Comparison of ENCODE assay signal across 8 cellular contexts in the genomic region with DNA sequence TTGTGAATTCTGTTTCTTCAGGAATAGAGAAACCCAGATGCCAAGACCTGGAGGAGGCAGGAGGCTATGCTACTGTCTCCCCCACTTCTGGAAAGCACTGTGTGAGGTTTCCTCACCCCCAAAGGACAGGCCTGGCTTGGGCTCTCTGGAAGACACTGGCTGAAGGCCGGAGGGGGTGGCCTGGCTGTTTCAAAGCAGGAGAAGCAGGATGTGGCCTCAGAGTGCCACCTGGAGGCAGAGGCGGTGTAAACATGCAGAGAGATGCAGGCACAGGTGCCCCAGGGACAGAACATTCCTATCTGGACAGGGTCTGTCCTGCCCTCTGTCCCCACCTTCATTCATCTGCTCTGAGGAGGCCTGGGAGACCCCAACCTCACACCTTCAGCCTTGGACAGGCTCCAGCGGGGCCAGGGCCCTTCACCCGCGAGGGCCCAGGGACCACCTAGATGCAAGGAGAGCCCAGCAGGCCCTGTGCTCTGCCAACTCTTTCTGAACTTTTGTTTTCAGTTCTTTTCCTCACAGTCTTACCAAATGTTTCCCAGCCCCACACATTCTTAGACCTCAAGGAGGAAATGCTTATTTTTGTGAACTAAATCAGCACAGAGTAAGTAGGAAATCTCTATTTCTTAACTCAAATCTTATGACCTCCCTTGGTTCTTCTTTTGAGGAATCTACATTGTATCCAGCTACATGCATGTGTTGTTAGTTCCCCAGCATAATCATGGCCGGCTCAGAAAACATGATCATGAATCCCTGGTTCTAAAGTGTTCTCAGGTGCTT.
DNase-seq lines count a peak whose midpoint lies in the region; ATAC-seq, FAIRE-seq and TF ChIP-seq lines count a peak whose summit lies in the region.

No MANE protein-coding gene starts in this region.

- no peak for TF ChIP-seq POLR2A in GM12878 (IDR thresholded peaks at IDR 0.05; ENCODE audit: low read depth, low read length)

- H2AFZ ChIP-seq in SK-N-SH (ENCODE audit: low read depth) = no peak overlapping the region
- no peak overlapping the region for H2AFZ ChIP-seq in GM12878 (ENCODE audit: control insufficient read depth, low read depth, low read length)
- H2AFZ ChIP-seq in smooth muscle cell (ENCODE audit: low read depth) = no peak overlapping the region

- CTCF ChIA-PET in SK-N-SH (lab: Yijun Ruan, JAX) = interaction anchor here (0.6 to 9.6 kb wide), 10 partner anchors 17 to 683 kb away, joined by 3 to 102 read pairs (median 5); no protein-coding TSS in a partner anchor
- CTCF ChIA-PET in GM12878 (lab: Yijun Ruan, JAX) = interaction anchor here (1.1 to 2.5 kb wide), 3 partner anchors 423 to 685 kb away, joined by 3 to 19 read pairs (median 5); no protein-coding TSS in a partner anchor

- H4K20me1 ChIP-seq in SK-N-SH (ENCODE audit: insufficient read depth) = no peaks in the 10 kb centered on the region
- peaks cover 4% of the 10 kb centered on the region; the same call in 1 of the 2 replicates for H4K20me1 ChIP-seq in GM12878 (ENCODE audit: control insufficient read depth, insufficient read depth)
- H4K20me1 ChIP-seq in smooth muscle cell (ENCODE audit: low read depth) = no peaks in the 10 kb centered on the region

- H3K79me2 ChIP-seq in SK-N-SH (ENCODE audit: insufficient read depth) = no peaks in the 10 kb centered on the region
- no peaks in the 10 kb centered on the region for H3K79me2 ChIP-seq in GM12878 (ENCODE audit: control insufficient read depth, insufficient read depth, low read length)
- no peaks in the 10 kb centered on the region for H3K79me2 ChIP-seq in smooth muscle cell (ENCODE audit: low read depth)

- no peaks in the 10 kb centered on the region for H3K9me3 ChIP-seq in SK-N-SH
- H3K9me3 ChIP-seq in GM12878 (replicated peaks; ENCODE audit: control insufficient read depth, insufficient read depth, low read length) = peaks cover 1% of the 10 kb centered on the region; the same call in 1 of the 3 replicates
- no peaks in the 10 kb centered on the region for H3K9me3 ChIP-seq in smooth muscle cell (replicated peaks; ENCODE audit: low read depth)

- ATAC-seq in GM12878 (peak; percentile 82), HG03175 (IDR thresholded peaks at IDR 0.05; ENCODE audit: unreplicated experiment) (no peak)

- H3K4me2 ChIP-seq in SK-N-SH (no peak overlapping the region), GM12878 (ENCODE audit: control insufficient read depth, insufficient read depth) (no peak overlapping the region; the same call in 1 of the 2 replicates), smooth muscle cell (no peak overlapping the region)

- H3K36me3 ChIP-seq in SK-N-SH (replicated peaks in 1 of 2; ENCODE audit: control insufficient read depth in 1 of 2, insufficient read depth in 2 of 2, low read length in 1 of 2) (no peaks in the 10 kb centered on the region), GM12878 (ENCODE audit: control insufficient read depth in 2 of 2, insufficient read depth in 2 of 2, low read length in 1 of 2) (no peaks in the 10 kb centered on the region), smooth muscle cell (ENCODE audit: low read depth) (no peaks in the 10 kb centered on the region)

- H3K4me1 ChIP-seq in SK-N-SH (ENCODE audit: control insufficient read depth in 1 of 2, insufficient read depth in 2 of 2, low read depth in 1 of 2, low read length in 1 of 2) (peaks cover 0 to 12% of the 10 kb centered on the region in 2 experiments; a peak in 1 of 4 replicates), GM12878 (ENCODE audit: control insufficient read depth, insufficient read depth, low read length) (peaks cover 19% of the 10 kb centered on the region), smooth muscle cell (ENCODE audit: low read depth) (no peaks in the 10 kb centered on the region)

- FAIRE-seq in HTR-8/SVneo (lab: Jason Lieb, UNC) = peak; percentile 88
- FAIRE-seq in GM12878 (lab: Jason Lieb, UNC) = peak; percentile 65

- POLR2A ChIA-PET in SK-N-SH (lab: Yijun Ruan, JAX) = no interaction called here
- POLR2A ChIA-PET in GM12878 (lab: Charles Lee) = no interaction called here

- H3K27me3 ChIP-seq in SK-N-SH (ENCODE audit: insufficient read depth) = no peaks in the 10 kb centered on the region
- H3K27me3 ChIP-seq in GM12878 (replicated peaks in 1 of 2; ENCODE audit: control insufficient read depth in 2 of 2, insufficient read depth in 2 of 2, low read length in 1 of 2) = 0 out of 4 replicates have a peak, but pooled peaks cover 2 to 5% of the 10 kb centered on the region in 2 experiments
- peaks cover 25% of the 10 kb centered on the region for H3K27me3 ChIP-seq in smooth muscle cell (ENCODE audit: low read depth)

- TF ChIP-seq RAD21 in SK-N-SH (IDR thresholded peaks at IDR 0.05; ENCODE audit: low read length) (peak; percentile 97), GM12878 (IDR thresholded peaks at IDR 0.05; ENCODE audit: insufficient read depth, low read depth, low read length) (peak; percentile 91)

- SMC1A ChIA-PET in GM12878 (lab: Charles Lee; ENCODE audit: uncharacterized antibody, unreplicated experiment) = no interaction called here

- peak; percentile 77 for DNase-seq in activated effector memory CD4-positive, alpha-beta T cell treated with anti-CD3 and anti-CD28 coated beads, Interleukin-2, amount 50 U/mL, for 16 hours
- DNase-seq in activated effector memory CD4-positive, alpha-beta T cell treated with Interleukin-2 at 50 U/mL for 16 hours = no peak
- DNase-seq in HTR-8/SVneo (ENCODE audit: insufficient read length, low spot score) = peak; percentile 78
- DNase-seq in SK-N-SH = peak; percentile 83
- no peak for DNase-seq in GM12878 (ENCODE audit: low read depth, low spot score)
- DNase-seq in hypothalamus (lab: John Stamatoyannopoulos, UW) = peak in 32 of 51 donors; percentile 2 to 58 (median 30)
- peak; percentile 13 for DNase-seq in smooth muscle cell (lab: John Stamatoyannopoulos, UW; ENCODE audit: unreplicated experiment)

- no peaks in the 10 kb centered on the region for H3K9me2 ChIP-seq in SK-N-SH

- 25% methylated on average over 4 of the region's 6 CpGs for WGBS in SK-N-SH (ENCODE audit: low lambda C conversion rate)
- WGBS in GM12878 (ENCODE audit: insufficient coverage, insufficient replicate concordance, low lambda C conversion rate, missing lambda C conversion rate) = 28% methylated on average over 6 of the region's 6 CpGs
- 33% methylated on average over 6 of the region's 6 CpGs for WGBS in smooth muscle cell (ENCODE audit: low lambda C conversion rate)

- H3K4me3 ChIP-seq in SK-N-SH (ENCODE audit: low read depth in 2 of 2, low read length in 1 of 2) = no peak overlapping the region; a peak in 1 of 4 replicates
- no peak overlapping the region for H3K4me3 ChIP-seq in GM12878
- H3K4me3 ChIP-seq in smooth muscle cell = no peak overlapping the region

- RAD21 ChIA-PET in GM12878 (lab: Charles Lee; ENCODE audit: unreplicated experiment) = interaction anchor here (2.5 kb wide), 1 partner anchor 684 kb away, joined by 6 read pairs; no protein-coding TSS in a partner anchor

- no TSS peak for BruUV-seq in GM12878 (replicated peaks; lab: Mats Ljungman, UMichigan)

- H3F3A ChIP-seq in SK-N-SH (replicated peaks; ENCODE audit: insufficient read depth) = no peaks in the 10 kb centered on the region
- no peaks in the 10 kb centered on the region for H3F3A ChIP-seq in smooth muscle cell (ENCODE audit: low read depth)

- no peak overlapping the region for H3K27ac ChIP-seq in SK-N-SH (ENCODE audit: low read depth in 2 of 2, low read length in 1 of 2)
- H3K27ac ChIP-seq in GM12878 (ENCODE audit: control insufficient read depth, insufficient read depth) = no peak overlapping the region
- H3K27ac ChIP-seq in smooth muscle cell (ENCODE audit: low read depth) = no peak overlapping the region

- no peak overlapping the region for H3K9ac ChIP-seq in SK-N-SH
- no peak overlapping the region for H3K9ac ChIP-seq in GM12878 (ENCODE audit: control insufficient read depth, insufficient read depth, low read length)
- no peak overlapping the region for H3K9ac ChIP-seq in smooth muscle cell (ENCODE audit: low read depth)

- no peak for TF ChIP-seq EP300 in SK-N-SH (IDR thresholded peaks at IDR 0.05; ENCODE audit: borderline replicate concordance in 1 of 2, low read depth in 1 of 2, low read length in 1 of 2)
- TF ChIP-seq EP300 in GM12878 (IDR thresholded peaks at IDR 0.05; ENCODE audit: borderline replicate concordance in 1 of 2, control insufficient read depth in 1 of 2, low read depth in 2 of 2, low read length in 2 of 2) = no peak

- intact Hi-C loops in GM12878 (cut with micrococcal nuclease; ENCODE audit: unreplicated experiment) = loop anchor here (1.0 to 10.0 kb wide), 4 partner anchors 65 to 684 kb away; no protein-coding TSS in a partner anchor

- in situ Hi-C loops in GM12878 (cut with MboI) = no loop called here

- TF ChIP-seq CTCF in SK-N-SH (IDR thresholded peaks at IDR 0.05) (peak; percentile 74), GM12878 (IDR thresholded peaks at IDR 0.05 in 2 of 3, conservative IDR thresholded peaks at IDR 0.05 in 1 of 3; ENCODE audit: control insufficient read depth in 2 of 3, extremely low read depth in 1 of 3, insufficient read depth in 1 of 3, low read depth in 3 of 3, low read length in 3 of 3) (peak; percentile 77 to 81 (median 77)), smooth muscle cell (IDR thresholded peaks at IDR 0.05; ENCODE audit: borderline replicate concordance, insufficient read depth, poor library complexity, severe bottlenecking) (peak; percentile 72)

TF ChIP-seq in SK-N-SH, 30 proteins besides CTCF, POLR2A, EP300 and RAD21 (continues in another document):
- TF ChIP-seq SMC3 (IDR thresholded peaks at IDR 0.05; ENCODE audit: low read depth, low read length) (peak; percentile 98), MEF2A (IDR thresholded peaks at IDR 0.05; ENCODE audit: borderline replicate concordance, low read depth) (no peak)
- TF ChIP-seq, protein P1, sequence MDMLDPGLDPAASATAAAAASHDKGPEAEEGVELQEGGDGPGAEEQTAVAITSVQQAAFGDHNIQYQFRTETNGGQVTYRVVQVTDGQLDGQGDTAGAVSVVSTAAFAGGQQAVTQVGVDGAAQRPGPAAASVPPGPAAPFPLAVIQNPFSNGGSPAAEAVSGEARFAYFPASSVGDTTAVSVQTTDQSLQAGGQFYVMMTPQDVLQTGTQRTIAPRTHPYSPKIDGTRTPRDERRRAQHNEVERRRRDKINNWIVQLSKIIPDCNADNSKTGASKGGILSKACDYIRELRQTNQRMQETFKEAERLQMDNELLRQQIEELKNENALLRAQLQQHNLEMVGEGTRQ (IDR thresholded peaks at IDR 0.05; ENCODE audit: borderline replicate concordance, low read depth, low read length) = no peak

TF ChIP-seq in GM12878, 131 proteins besides CTCF, POLR2A, EP300 and RAD21:
- peak; percentile 65; the same call in 1 of the 2 replicates for TF ChIP-seq YY1 (IDR thresholded peaks at IDR 0.05; ENCODE audit: low read depth, low read length)
- peak; percentile 4; the same call in 1 of the 2 replicates for TF ChIP-seq RUNX3 (IDR thresholded peaks at IDR 0.05; ENCODE audit: low read length)
- no peak for TF ChIP-seq SMAD5 (IDR thresholded peaks at IDR 0.05; ENCODE audit: low read depth)
- TF ChIP-seq SMC3 (IDR thresholded peaks at IDR 0.05; ENCODE audit: borderline replicate concordance, low read length) = peak; percentile 88
- TF ChIP-seq FOXK2 (IDR thresholded peaks at IDR 0.05) = peak; percentile 17; the same call in 1 of the 2 replicates
- TF ChIP-seq GABPA (IDR thresholded peaks at IDR 0.05; ENCODE audit: low read depth) = no peak

Comparison
In these comparisons a context has a peak if more than half of its experiments do, and no peak if none do; other contexts are left out.
1. DNase-seq: peak in activated effector memory CD4-positive, alpha-beta T cell treated with anti-CD3 and anti-CD28 coated beads, Interleukin-2, amount 50 U/mL, for 16 hours (single experiment), HTR-8/SVneo (single experiment), SK-N-SH (single experiment), hypothalamus (32 of 51) and smooth muscle cell (single experiment); none in activated effector memory CD4-positive, alpha-beta T cell treated with Interleukin-2 at 50 U/mL for 16 hours (single experiment) and GM12878 (single experiment).
2. Peak in every context shown above with its lines, with median percentiles within 50 percentile points of each other: CTCF ChIP-seq.